12 cellular contexts compared by ENCODE assay signal in genomic region chr17:43721537-43722268, GRCh38. TPM values are rescaled to one million over a fixed set of nuclear protein-coding genes. Genes with fewer than 3 reads are reported as not detected.
A peak's percentile ranks its signal among the peaks of the same experiment; 100 is the strongest.
DNase-seq lines count a peak whose midpoint lies in the region; ATAC-seq, FAIRE-seq and TF ChIP-seq lines count a peak whose summit lies in the region.
"Had no signal": no experiment of that assay in that cellular context is flagged by ENCODE, and none has a peak within 500 bp of the region (broad histone marks: within the 10 kb centered on the region; RNA-seq: fewer than 3 reads in every experiment).

No MANE protein-coding gene starts in this region.

- peaks cover 18% of the 10 kb centered on the region for H3K36me3 Mint-ChIP-seq in Calu3 (ENCODE audit: insufficient read depth, unreplicated experiment)
- H3K36me3 Mint-ChIP-seq in natural killer cell: no peaks in the 10 kb centered on the region

- H3K4me1 ChIP-seq in KMS-11 (ENCODE audit: low read depth, poor library complexity, severe bottlenecking) (peaks cover 18% of the 10 kb centered on the region), GM12878 (ENCODE audit: control insufficient read depth, insufficient read depth, low read length) (peaks cover 10% of the 10 kb centered on the region)

- H3K27me3 ChIP-seq in KMS-11 (ENCODE audit: insufficient read depth, low read depth) (peaks cover 36% of the 10 kb centered on the region), GM12878 (replicated peaks in 1 of 2; ENCODE audit: control insufficient read depth in 2 of 2, insufficient read depth in 2 of 2, low read length in 1 of 2) (no peaks in the 10 kb centered on the region; a peak in 1 of 4 replicates)
- H3K27me3 ChIP-seq: transverse colon had no signal

- TF ChIP-seq POLR2A in GM12878 (IDR thresholded peaks at IDR 0.05; ENCODE audit: low read depth, low read length): no peak

- peak overlapping the region; percentile 32 for H3K27ac Mint-ChIP-seq in Calu3 (ENCODE audit: unreplicated experiment)
- peak overlapping the region in 1 of 2 donors; percentile 91 for H3K27ac Mint-ChIP-seq in natural killer cell

- DNase-seq in Calu3 (no peak), GM12878 (ENCODE audit: low read depth, low spot score) (no peak), natural killer cell (no peak), D721Med (ENCODE audit: insufficient read length, low spot score) (no peak), NCI-H128 (lab: John Stamatoyannopoulos, UW; ENCODE audit: unreplicated experiment) (no peak), hippocampal formation (lab: John Stamatoyannopoulos, UW) (no peak), DMS 273 treated with DMSO at 0.1 percent for 48 hours (lab: John Stamatoyannopoulos, UW) (no peak)
- DNase-seq: activated naive CD4-positive, alpha-beta T cell treated with anti-CD3 and anti-CD28 coated beads, Interleukin-2, amount 50 U/mL, for 16 hours; HCEC 1CT; transverse colon had no signal

- H3K9me3 Mint-ChIP-seq in Calu3 (ENCODE audit: low read depth, unreplicated experiment) (peaks cover 3% of the 10 kb centered on the region), natural killer cell (no peaks in the 10 kb centered on the region)

- no peak for TF ChIP-seq EP300 in GM12878 (IDR thresholded peaks at IDR 0.05; ENCODE audit: borderline replicate concordance in 1 of 2, control insufficient read depth in 1 of 2, low read depth in 2 of 2, low read length in 2 of 2)

- SMC1A ChIA-PET in GM12878 (lab: Charles Lee; ENCODE audit: uncharacterized antibody, unreplicated experiment): no interaction called here

- TF ChIP-seq RAD21 in GM12878 (IDR thresholded peaks at IDR 0.05; ENCODE audit: insufficient read depth, low read depth, low read length): no peak

- intact Hi-C loops in Calu3 (cut with micrococcal nuclease; ENCODE audit: unreplicated experiment): no loop called here
- intact Hi-C loops in GM12878 (cut with micrococcal nuclease; ENCODE audit: unreplicated experiment): no loop called here
- intact Hi-C loops in natural killer cell (cut with micrococcal nuclease): loop anchor here (2.0 kb wide), 1 partner anchor 21 kb away; no protein-coding TSS in a partner anchor

- peaks cover 17% of the 10 kb centered on the region for H3K4me1 Mint-ChIP-seq in Calu3 (ENCODE audit: low read depth, unreplicated experiment)
- peaks cover 12% of the 10 kb centered on the region in 2 donors for H3K4me1 Mint-ChIP-seq in natural killer cell

- H4K20me1 ChIP-seq in KMS-11 (ENCODE audit: insufficient read depth) (no peaks in the 10 kb centered on the region), GM12878 (ENCODE audit: control insufficient read depth, insufficient read depth) (no peaks in the 10 kb centered on the region)

- H3K4me2 ChIP-seq in KMS-11 (peak overlapping the region; percentile 72; the same call in 1 of the 2 replicates), GM12878 (ENCODE audit: control insufficient read depth, insufficient read depth) (peak overlapping the region; percentile 95)

- peak overlapping the region; percentile 73; the same call in 1 of the 2 replicates for H3K9ac ChIP-seq in KMS-11
- no peak overlapping the region; the same call in 1 of the 2 replicates for H3K9ac ChIP-seq in GM12878 (ENCODE audit: control insufficient read depth, insufficient read depth, low read length)

- H3K36me3 ChIP-seq in KMS-11 (ENCODE audit: insufficient read depth): no peaks in the 10 kb centered on the region
- no peaks in the 10 kb centered on the region for H3K36me3 ChIP-seq in GM12878 (ENCODE audit: control insufficient read depth in 2 of 2, insufficient read depth in 2 of 2, low read length in 1 of 2)
- H3K36me3 ChIP-seq: transverse colon had no signal

- H3K79me2 ChIP-seq in KMS-11 (ENCODE audit: insufficient read depth, low read depth) (no peaks in the 10 kb centered on the region), GM12878 (ENCODE audit: control insufficient read depth, insufficient read depth, low read length) (no peaks in the 10 kb centered on the region)

- H3K4me3 ChIP-seq in KMS-11 (IDR thresholded peaks at IDR 0.05; ENCODE audit: insufficient read depth, low read depth, low read length): no peak overlapping the region
- H3K4me3 ChIP-seq in GM12878: peak overlapping the region; percentile 71; the same call in 1 of the 2 replicates

- no peaks in the 10 kb centered on the region for H3K9me3 ChIP-seq in GM12878 (replicated peaks; ENCODE audit: control insufficient read depth, insufficient read depth, low read length)
- H3K9me3 ChIP-seq: transverse colon had no signal

- peak overlapping the region; percentile 80 for H3K4me3 Mint-ChIP-seq in Calu3 (ENCODE audit: low read depth, unreplicated experiment)
- peak overlapping the region; percentile 95 for H3K4me3 Mint-ChIP-seq in natural killer cell

- H2AFZ ChIP-seq in KMS-11 (ENCODE audit: low read depth): peak overlapping the region; percentile 98
- H2AFZ ChIP-seq in GM12878 (ENCODE audit: control insufficient read depth, low read depth, low read length): peak overlapping the region; percentile 45; the same call in 1 of the 2 replicates

- WGBS in GM12878 (ENCODE audit: insufficient coverage, insufficient replicate concordance, low lambda C conversion rate, missing lambda C conversion rate): 79% methylated on average over 4 of the region's 4 CpGs

- BruUV-seq in Calu3 (replicated peaks; lab: Mats Ljungman, UMichigan) (TSS peak; percentile 89), GM12878 (replicated peaks; lab: Mats Ljungman, UMichigan) (no TSS peak)

- POLR2A ChIA-PET in GM12878 (lab: Charles Lee): interaction anchor here (0.6 to 1.0 kb wide), 3 partner anchors 10 to 1089 kb away, joined by 3 read pairs; no protein-coding TSS in a partner anchor

- CTCF ChIA-PET in Calu3 (lab: Charles Lee) (no interaction called here), GM12878 (lab: Yijun Ruan, JAX) (interaction anchor here (2.5 kb wide), 1 partner anchor 28 kb away, joined by 7 read pairs; no protein-coding TSS in a partner anchor)

- H3K27me3 Mint-ChIP-seq in Calu3 (ENCODE audit: unreplicated experiment): peaks cover 37% of the 10 kb centered on the region
- peaks cover 11 to 25% of the 10 kb centered on the region in 2 donors for H3K27me3 Mint-ChIP-seq in natural killer cell (ENCODE audit: low read depth in 2 of 2)

- TF ChIP-seq CTCF in Calu3 (IDR thresholded peaks at IDR 0.05; ENCODE audit: unreplicated experiment) (no peak), KMS-11 (conservative IDR thresholded peaks at IDR 0.05; ENCODE audit: low read depth, low read length) (no peak), GM12878 (IDR thresholded peaks at IDR 0.05 in 2 of 3, conservative IDR thresholded peaks at IDR 0.05 in 1 of 3; ENCODE audit: control insufficient read depth in 2 of 3, extremely low read depth in 1 of 3, insufficient read depth in 1 of 3, low read depth in 3 of 3, low read length in 3 of 3) (no peak), natural killer cell (IDR thresholded peaks at IDR 0.05) (no peak), D721Med (IDR thresholded peaks at IDR 0.05; ENCODE audit: insufficient read depth, missing control alignments) (no peak)

- H3K27ac ChIP-seq in KMS-11 (no peak overlapping the region), GM12878 (ENCODE audit: control insufficient read depth, insufficient read depth) (no peak overlapping the region)

- no peak for ATAC-seq in GM12878
- no peak for ATAC-seq in natural killer cell

- RAD21 ChIA-PET in GM12878 (lab: Charles Lee; ENCODE audit: unreplicated experiment): no interaction called here

- no peak for FAIRE-seq in GM12878 (lab: Jason Lieb, UNC)
- no peak for FAIRE-seq in D721Med (lab: Jason Lieb, UNC)

- in situ Hi-C loops in GM12878 (cut with MboI): no loop called here

RNA-seq across cellular contexts. Expression of gene SOST, which starts 36.9 kb away (rescaled TPM):
- total RNA-seq in Calu3 (2022): not detected in 2 replicates
- not detected in 2 replicates for total RNA-seq in GM12878 (2013; cell fraction: nucleolus; rRNA removed)
- total RNA-seq in GM12878 (2014; rRNA removed): not detected in 2 replicates
- total RNA-seq in GM12878 (2014; rRNA removed; fragmentation: Illumina TruSeq; extraction: Trizol): not detected in 2 replicates
- total RNA-seq in GM12878 (2021): not detected in 2 replicates
- not detected for polyA plus RNA-seq in GM12878 (2011; ENCODE audit: low read depth)
- polyA plus RNA-seq in GM12878 (2011; rRNA removed): not detected in 2 replicates
- not detected in 2 replicates for polyA plus RNA-seq in GM12878 (2011; cell fraction: cytosol; rRNA removed)
- polyA plus RNA-seq in GM12878 (2011; cell fraction: nucleus; rRNA removed): not detected in 2 replicates
- not detected in 2 replicates for polyA plus RNA-seq in GM12878 (2012)
- polyA plus RNA-seq in GM12878 (2014; fragmentation: Illumina TruSeq; extraction: Trizol): not detected in 2 replicates
- not detected for polyA plus RNA-seq in GM12878 (2014; fragmentation: Nextera tagmentation; extraction: Ambion mirVana)
- polyA plus RNA-seq in GM12878 (2014; rRNA removed): not detected in 2 replicates
- polyA plus RNA-seq in GM12878 (2016; fragmentation: Nextera tagmentation; extraction: Ambion mirVana): not detected
- not detected in 2 replicates for polyA minus RNA-seq in GM12878 (2011; rRNA and poly(A)+ RNA removed)
- not detected in 2 replicates for polyA minus RNA-seq in GM12878 (2011; cell fraction: cytosol; rRNA and poly(A)+ RNA removed)
- polyA minus RNA-seq in GM12878 (2011; cell fraction: nucleus; rRNA and poly(A)+ RNA removed): not detected in 2 replicates
- total RNA-seq in natural killer cell: not detected
- total RNA-seq: fibroblast of lung, transverse colon had no signal
- polyA plus RNA-seq: fibroblast of lung had no signal

RNA-seq across cellular contexts. Expression of gene DUSP3, which starts 57.1 kb away (rescaled TPM):
- total RNA-seq in Calu3 (2022) (80.3 and 81.9 TPM in 2 replicates), GM12878 (2014; rRNA removed) (4.1 and 4.8 TPM in 2 replicates), GM12878 (2014; rRNA removed; fragmentation: Illumina TruSeq; extraction: Trizol) (4.0 and 4.1 TPM in 2 replicates), GM12878 (2021) (4.6 and 5.3 TPM in 2 replicates), natural killer cell (10 to 100 TPM in 2 of 3 donors, 1 to 10 TPM in 1; 6.3 to 15.9 (median 12.9) TPM)
- 24.3 and 30.1 TPM in 2 replicates for total RNA-seq in GM12878 (2013; cell fraction: nucleolus; rRNA removed)
- polyA plus RNA-seq in GM12878 (2011; ENCODE audit: low read depth): 5.4 TPM
- polyA plus RNA-seq in GM12878 (2011; rRNA removed) (12.1 and 14.7 TPM in 2 replicates), GM12878 (2014; fragmentation: Illumina TruSeq; extraction: Trizol) (3.7 and 4.6 TPM in 2 replicates), GM12878 (2014; fragmentation: Nextera tagmentation; extraction: Ambion mirVana) (1 to 10 TPM; 1.5 to 2.1 TPM), GM12878 (2014; rRNA removed) (3.5 and 4.2 TPM in 2 replicates), GM12878 (2016; fragmentation: Nextera tagmentation; extraction: Ambion mirVana) (1 to 10 TPM; 3.0 TPM)
- polyA plus RNA-seq in GM12878 (2011; cell fraction: cytosol; rRNA removed): 12.1 and 12.2 TPM in 2 replicates
- polyA plus RNA-seq in GM12878 (2011; cell fraction: nucleus; rRNA removed): 13.0 and 23.1 TPM in 2 replicates
- 8.2 and 11.0 TPM in 2 replicates for polyA plus RNA-seq in GM12878 (2012)
- polyA minus RNA-seq in GM12878 (2011; rRNA and poly(A)+ RNA removed): 7.7 and 14.5 TPM in 2 replicates
- polyA minus RNA-seq in GM12878 (2011; cell fraction: cytosol; rRNA and poly(A)+ RNA removed): 5.2 and 5.6 TPM in 2 replicates
- 5.7 and 8.9 TPM in 2 replicates for polyA minus RNA-seq in GM12878 (2011; cell fraction: nucleus; rRNA and poly(A)+ RNA removed)

RNA-seq across cellular contexts. Expression of gene CFAP97D1, which starts 58.5 kb away (rescaled TPM):
- total RNA-seq in Calu3 (2022): not detected in 2 replicates
- not detected in 2 replicates for total RNA-seq in GM12878 (2013; cell fraction: nucleolus; rRNA removed)
- not detected in 2 replicates for total RNA-seq in GM12878 (2014; rRNA removed)
- total RNA-seq in GM12878 (2014; rRNA removed; fragmentation: Illumina TruSeq; extraction: Trizol): 0.05 TPM in 1 of 2 replicates, not detected in the other
- not detected in 2 replicates for total RNA-seq in GM12878 (2021)
- polyA plus RNA-seq in GM12878 (2011; ENCODE audit: low read depth): not detected
- 0.03 TPM in 1 of 2 replicates, not detected in the other for polyA plus RNA-seq in GM12878 (2011; rRNA removed)
- not detected in 2 replicates for polyA plus RNA-seq in GM12878 (2011; cell fraction: cytosol; rRNA removed)
- polyA plus RNA-seq in GM12878 (2011; cell fraction: nucleus; rRNA removed): not detected in 2 replicates
- not detected in 2 replicates for polyA plus RNA-seq in GM12878 (2012)
- polyA plus RNA-seq in GM12878 (2014; fragmentation: Illumina TruSeq; extraction: Trizol): 0.13 TPM in 1 of 2 replicates, not detected in the other
- polyA plus RNA-seq in GM12878 (2014; fragmentation: Nextera tagmentation; extraction: Ambion mirVana): not detected
- polyA plus RNA-seq in GM12878 (2014; rRNA removed): not detected in 2 replicates
- polyA plus RNA-seq in GM12878 (2016; fragmentation: Nextera tagmentation; extraction: Ambion mirVana): not detected
- not detected in 2 replicates for polyA minus RNA-seq in GM12878 (2011; rRNA and poly(A)+ RNA removed)
- polyA minus RNA-seq in GM12878 (2011; cell fraction: cytosol; rRNA and poly(A)+ RNA removed): not detected in 2 replicates
- polyA minus RNA-seq in GM12878 (2011; cell fraction: nucleus; rRNA and poly(A)+ RNA removed): not detected in 2 replicates
- not detected for total RNA-seq in natural killer cell
- total RNA-seq: transverse colon had no signal

RNA-seq across cellular contexts. Expression of gene MEOX1, which starts 60.0 kb away (rescaled TPM):
- not detected in 2 replicates for total RNA-seq in Calu3 (2022)
- 6.1 and 6.4 TPM in 2 replicates for total RNA-seq in GM12878 (2013; cell fraction: nucleolus; rRNA removed)
- total RNA-seq in GM12878 (2014; rRNA removed): 0.34 and 0.60 TPM in 2 replicates
- 0.37 and 0.85 TPM in 2 replicates for total RNA-seq in GM12878 (2014; rRNA removed; fragmentation: Illumina TruSeq; extraction: Trizol)
- total RNA-seq in GM12878 (2021): 0.46 and 0.53 TPM in 2 replicates
- polyA plus RNA-seq in GM12878 (2011; ENCODE audit: low read depth): 0.70 TPM
- 7.5 and 9.4 TPM in 2 replicates for polyA plus RNA-seq in GM12878 (2011; rRNA removed)
- 10.4 TPM in 2 replicates for polyA plus RNA-seq in GM12878 (2011; cell fraction: cytosol; rRNA removed)
- 4.8 and 5.3 TPM in 2 replicates for polyA plus RNA-seq in GM12878 (2011; cell fraction: nucleus; rRNA removed)
- polyA plus RNA-seq in GM12878 (2012): 0.99 and 1.8 TPM in 2 replicates
- polyA plus RNA-seq in GM12878 (2014; fragmentation: Illumina TruSeq; extraction: Trizol): 0.63 and 1.1 TPM in 2 replicates
- under 1 TPM; 0.19 to 0.24 TPM for polyA plus RNA-seq in GM12878 (2014; fragmentation: Nextera tagmentation; extraction: Ambion mirVana)
- 0.44 and 0.45 TPM in 2 replicates for polyA plus RNA-seq in GM12878 (2014; rRNA removed)
- polyA plus RNA-seq in GM12878 (2016; fragmentation: Nextera tagmentation; extraction: Ambion mirVana): under 1 TPM; 0.25 to 0.72 TPM
- polyA minus RNA-seq in GM12878 (2011; rRNA and poly(A)+ RNA removed): 4.9 and 8.7 TPM in 2 replicates
- polyA minus RNA-seq in GM12878 (2011; cell fraction: cytosol; rRNA and poly(A)+ RNA removed): 3.6 and 5.6 TPM in 2 replicates
- 5.8 and 6.8 TPM in 2 replicates for polyA minus RNA-seq in GM12878 (2011; cell fraction: nucleus; rRNA and poly(A)+ RNA removed)
- under 1 TPM in 1 of 3 donors, not detected in 2; 0.18 TPM for total RNA-seq in natural killer cell
- total RNA-seq: fibroblast of lung had no signal
- polyA plus RNA-seq: fibroblast of lung had no signal
